ENCODE assay signal across 8 cellular contexts in genomic region chr9:126228779-126229444, GRCh38.
A peak's percentile ranks its signal among the peaks of the same experiment; 100 is the strongest.
DNase-seq lines count a peak whose midpoint lies in the region; ATAC-seq and TF ChIP-seq lines count a peak whose summit lies in the region.

No MANE protein-coding gene starts in this region.

- no peaks in the 10 kb centered on the region for H3K9me3 Mint-ChIP-seq in activated naive CD4-positive, alpha-beta T cell treated with anti-CD3 and anti-CD28 coated beads, Interleukin-2, amount 10 ng/mL, durations not matched to agents 7 days and 5 days

- no peaks in the 10 kb centered on the region for H3K27me3 ChIP-seq in SJCRH30

- intact Hi-C loops in Right ventricle myocardium inferior (cut with DNase I) = loop anchor here (1.0 kb wide), 1 partner anchor 821 kb away; no protein-coding TSS in a partner anchor
- intact Hi-C loops in posterior vena cava (cut with DNase I) = loop anchor here (5.0 kb wide), 1 partner anchor 822 kb away; no protein-coding TSS in a partner anchor

- no peak overlapping the region for H3K4me3 ChIP-seq in SJCRH30

- H3K36me3 Mint-ChIP-seq in activated naive CD4-positive, alpha-beta T cell treated with anti-CD3 and anti-CD28 coated beads, Interleukin-2, amount 10 ng/mL, durations not matched to agents 7 days and 5 days = no peaks in the 10 kb centered on the region

- no peaks in the 10 kb centered on the region for H3K4me1 Mint-ChIP-seq in activated naive CD4-positive, alpha-beta T cell treated with anti-CD3 and anti-CD28 coated beads, Interleukin-2, amount 10 ng/mL, durations not matched to agents 7 days and 5 days

- H3K27ac Mint-ChIP-seq in activated naive CD4-positive, alpha-beta T cell treated with anti-CD3 and anti-CD28 coated beads, Interleukin-2, amount 10 ng/mL, durations not matched to agents 7 days and 5 days = no peak overlapping the region

- ATAC-seq in GM18861 (IDR thresholded peaks at IDR 0.05; ENCODE audit: unreplicated experiment) (peak; percentile 46), Right ventricle myocardium inferior (peak; percentile 82)

- H3K4me1 ChIP-seq in SJCRH30 = peaks cover 3% of the 10 kb centered on the region; the same call in 1 of the 2 replicates

- CTCF ChIA-PET in activated naive CD4-positive, alpha-beta T cell treated with anti-CD3 and anti-CD28 coated beads, Interleukin-2, amount 10 ng/mL, durations not matched to agents 7 days and 5 days (lab: Charles Lee) = interaction anchor here (1.0 to 2.9 kb wide), 3 partner anchors 170 to 821 kb away, joined by 8 to 17 read pairs (median 9); no protein-coding TSS in a partner anchor

- H3K36me3 ChIP-seq in SJCRH30 = no peaks in the 10 kb centered on the region

- DNase-seq in AG08396 (ENCODE audit: low spot score) (peak; percentile 88), SJCRH30 (peak; percentile 73 to 89), Right ventricle myocardium inferior (ENCODE audit: missing footprints) (peak; percentile 84), posterior vena cava (ENCODE audit: low spot score) (peak; percentile 91), ureter (ENCODE audit: low spot score) (peak; percentile 77)
- DNase-seq in activated naive CD4-positive, alpha-beta T cell treated with anti-CD3 and anti-CD28 coated beads, Interleukin-2, amount 10 ng/mL, durations not matched to agents 7 days and 5 days = peak; percentile 76

- no peaks in the 10 kb centered on the region for H3K9me3 ChIP-seq in SJCRH30 (replicated peaks)

- no peak overlapping the region for H3K4me3 Mint-ChIP-seq in activated naive CD4-positive, alpha-beta T cell treated with anti-CD3 and anti-CD28 coated beads, Interleukin-2, amount 10 ng/mL, durations not matched to agents 7 days and 5 days

- TF ChIP-seq CTCF in LNCAP (IDR thresholded peaks at IDR 0.05) = peak; percentile 97

- peaks cover 52% of the 10 kb centered on the region for H3K27me3 Mint-ChIP-seq in activated naive CD4-positive, alpha-beta T cell treated with anti-CD3 and anti-CD28 coated beads, Interleukin-2, amount 10 ng/mL, durations not matched to agents 7 days and 5 days

- H3K27ac ChIP-seq in SJCRH30 = no peak overlapping the region
